10 cellular contexts compared by ENCODE assay signal in genomic region chr6:49564552-49564951, GRCh38. TPM values are rescaled to one million over a fixed set of nuclear protein-coding genes. Genes with fewer than 3 reads are reported as not detected.
"Had no signal": no experiment of that assay in that cellular context is flagged by ENCODE, and none has a peak within 500 bp of the region (broad histone marks: within the 10 kb centered on the region; RNA-seq: fewer than 3 reads in every experiment).

No MANE protein-coding gene starts in this region.

- H3K9me3 Mint-ChIP-seq: GM23338, HFFc6 had no signal

- FAIRE-seq: H1, H54, K562 had no signal

- H3K4me2 ChIP-seq: GM23338 had no signal

- H3K27ac Mint-ChIP-seq: GM23338, H9, HFFc6 had no signal

- H3K4me3 Mint-ChIP-seq: GM23338, H9, HFFc6 had no signal

- DNase-seq: H9, HCEC 1CT, HFFc6, IMR-90, KG1 had no signal

- H3K4me3 ChIP-seq: GM23338, K562 had no signal

- H3K4me1 Mint-ChIP-seq: GM23338 had no signal

- ATAC-seq: GM23338, K562 had no signal

- H2AFZ ChIP-seq: GM23338 had no signal

- H3K27ac ChIP-seq: HL-60 had no signal

RNA-seq across cellular contexts. Expression of gene C6orf141, which starts 14.1 kb away (rescaled TPM):
- total RNA-seq: HFFc6, IMR-90, K562 had no signal
- polyA plus RNA-seq: IMR-90, K562 had no signal
